ENCODE assay signal across 10 cellular contexts in genomic region chr1:113808450-113809195, GRCh38. TPM values are rescaled to one million over a fixed set of nuclear protein-coding genes. Genes with fewer than 3 reads are reported as not detected.
DNase-seq lines count a peak whose midpoint lies in the region; ATAC-seq, FAIRE-seq and TF ChIP-seq lines count a peak whose summit lies in the region.
"Had no signal": no experiment of that assay in that cellular context is flagged by ENCODE, and none has a peak within 500 bp of the region (broad histone marks: within the 10 kb centered on the region; RNA-seq: fewer than 3 reads in every experiment).

No MANE protein-coding gene starts in this region.

- H3K4me3 ChIP-seq in A673 (ENCODE audit: low read depth, low read length, poor library complexity, severe bottlenecking) (no peak overlapping the region), GM23248 (peak overlapping the region; percentile 99), mucosa of descending colon (no peak overlapping the region)

- in situ Hi-C loops in GM23248 (cut with MboI) = no loop called here

- H3K27me3 ChIP-seq in A673 (replicated peaks; ENCODE audit: insufficient read depth, low read depth, low read length, poor library complexity) (no peaks in the 10 kb centered on the region), GM23248 (replicated peaks; ENCODE audit: insufficient read depth) (no peaks in the 10 kb centered on the region)

- H3K36me3 Mint-ChIP-seq in activated naive CD8-positive, alpha-beta T cell treated with anti-CD3 and anti-CD28 coated beads, Interleukin-2, amount 10 ng/mL, durations not matched to agents 7 days and 5 days = peaks cover 35% of the 10 kb centered on the region

- 71 to 73% methylated on average over 4 of the region's 4 CpGs for WGBS in GM23248 (ENCODE audit: low coverage in 1 of 2, low lambda C conversion rate in 2 of 2, missing lambda C conversion rate in 2 of 2), 2 experiments

- H3K9me2 ChIP-seq in GM23248 (ENCODE audit: insufficient read depth) = no peaks in the 10 kb centered on the region

- H3K9me3 ChIP-seq in A673 (ENCODE audit: low read depth, low read length, poor library complexity, severe bottlenecking) = no peaks in the 10 kb centered on the region
- H3K9me3 ChIP-seq in GM23248 (ENCODE audit: low read depth) = no peaks in the 10 kb centered on the region
- H3K9me3 ChIP-seq in mucosa of descending colon = no peaks in the 10 kb centered on the region

- no peaks in the 10 kb centered on the region for H3K9me3 Mint-ChIP-seq in activated naive CD8-positive, alpha-beta T cell treated with anti-CD3 and anti-CD28 coated beads, Interleukin-2, amount 10 ng/mL, durations not matched to agents 7 days and 5 days

- POLR2A ChIA-PET in A673 (lab: Charles Lee; ENCODE audit: low non-redundant PET) = no interaction called here
- POLR2A ChIA-PET in activated naive CD8-positive, alpha-beta T cell treated with anti-CD3 and anti-CD28 coated beads, Interleukin-2, amount 10 ng/mL, durations not matched to agents 7 days and 5 days (lab: Charles Lee) = interaction anchor here (0.6 kb wide), 1 partner anchor 97 kb away, joined by 5 read pairs; no protein-coding TSS in a partner anchor

- H3K4me2 ChIP-seq in GM23248 (ENCODE audit: unreplicated experiment) = peak overlapping the region; percentile 99

- no peak for FAIRE-seq in RCC 7860 (lab: Jason Lieb, UNC)

- H3K27ac Mint-ChIP-seq in activated naive CD8-positive, alpha-beta T cell treated with anti-CD3 and anti-CD28 coated beads, Interleukin-2, amount 10 ng/mL, durations not matched to agents 7 days and 5 days = peak overlapping the region; percentile 46

- no TSS peak for BruUV-seq in A673 (replicated peaks; lab: Mats Ljungman, UMichigan)

- peak; percentile 7 for DNase-seq in A673 (ENCODE audit: low spot score)
- DNase-seq in GM23248 = peak; percentile 50
- DNase-seq in activated naive CD8-positive, alpha-beta T cell treated with anti-CD3 and anti-CD28 coated beads, Interleukin-2, amount 10 ng/mL, durations not matched to agents 7 days and 5 days = no peak
- DNase-seq in mucosa of descending colon = no peak
- no peak for DNase-seq in stimulated activated CD4-positive, alpha-beta T cell treated with anti-CD3 and anti-CD28 coated beads, Interleukin-2, amount 100 ng/mL, for 24 hours
- no peak for DNase-seq in activated CD4-positive, CD25-positive, alpha-beta regulatory T cell treated with anti-CD3 and anti-CD28 coated beads, Interleukin-2, amount 50 U/mL, for 72 hours
- DNase-seq in RCC 7860 (ENCODE audit: low spot score) = no peak
- DNase-seq: activated CD4-positive, alpha-beta T cell treated with anti-CD3 and anti-CD28 coated beads, Interleukin-2, amount 50 U/mL, for 48 hours; NCI-H2081 had no signal

- H3K27ac ChIP-seq in A673 (ENCODE audit: low read depth, low read length, poor library complexity, severe bottlenecking) (no peak overlapping the region), GM23248 (peak overlapping the region; percentile 78)

- no peaks in the 10 kb centered on the region; the same call in 1 of the 2 replicates for H4K20me1 ChIP-seq in GM23248 (ENCODE audit: insufficient read depth)

- peak overlapping the region; percentile 94; the same call in 1 of the 2 replicates for H3K9ac ChIP-seq in GM23248

- H3K4me3 Mint-ChIP-seq in activated naive CD8-positive, alpha-beta T cell treated with anti-CD3 and anti-CD28 coated beads, Interleukin-2, amount 10 ng/mL, durations not matched to agents 7 days and 5 days = peak overlapping the region; percentile 58

- peaks cover 83% of the 10 kb centered on the region for H3K79me2 ChIP-seq in GM23248 (ENCODE audit: insufficient read depth)

- intact Hi-C loops in A673 (cut with micrococcal nuclease; ENCODE audit: unreplicated experiment) (no loop called here), mucosa of descending colon (cut with DNase I, micrococcal nuclease) (no loop called here)

- H3F3A ChIP-seq in GM23248 (ENCODE audit: insufficient read depth) = peaks cover 38% of the 10 kb centered on the region

- peaks cover 23% of the 10 kb centered on the region for H3K4me1 ChIP-seq in A673 (ENCODE audit: insufficient read depth, low read length, poor library complexity, severe bottlenecking)
- H3K4me1 ChIP-seq in GM23248 (ENCODE audit: insufficient read depth) = peaks cover 39% of the 10 kb centered on the region
- peaks cover 46% of the 10 kb centered on the region for H3K4me1 ChIP-seq in mucosa of descending colon (ENCODE audit: low read depth)

- no peaks in the 10 kb centered on the region for H3K27me3 Mint-ChIP-seq in activated naive CD8-positive, alpha-beta T cell treated with anti-CD3 and anti-CD28 coated beads, Interleukin-2, amount 10 ng/mL, durations not matched to agents 7 days and 5 days

- CTCF ChIA-PET in A673 (lab: Charles Lee) = no interaction called here

- H3K36me3 ChIP-seq in A673 (ENCODE audit: insufficient read depth, low read length, poor library complexity, severe bottlenecking) = no peaks in the 10 kb centered on the region
- H3K36me3 ChIP-seq in GM23248 (ENCODE audit: low read depth) = peaks cover 3% of the 10 kb centered on the region; the same call in 1 of the 2 replicates
- peaks cover 5% of the 10 kb centered on the region for H3K36me3 ChIP-seq in mucosa of descending colon (ENCODE audit: low read depth)

- no peak overlapping the region for H2AFZ ChIP-seq in GM23248

- no peak for ATAC-seq in activated naive CD8-positive, alpha-beta T cell treated with anti-CD3 and anti-CD28 coated beads, Interleukin-2, amount 10 ng/mL, durations not matched to agents 7 days and 5 days (ENCODE audit: low read depth)
- peak; percentile 29 for ATAC-seq in mucosa of descending colon
- ATAC-seq in HG02938 (IDR thresholded peaks at IDR 0.05; ENCODE audit: unreplicated experiment) = no peak

- peaks cover 32% of the 10 kb centered on the region for H3K4me1 Mint-ChIP-seq in activated naive CD8-positive, alpha-beta T cell treated with anti-CD3 and anti-CD28 coated beads, Interleukin-2, amount 10 ng/mL, durations not matched to agents 7 days and 5 days

- TF ChIP-seq CTCF in A673 (conservative IDR thresholded peaks at IDR 0.05; ENCODE audit: low read depth, low read length) = no peak
- TF ChIP-seq CTCF in mucosa of descending colon (IDR thresholded peaks at IDR 0.05) = no peak

RNA-seq across cellular contexts. Expression of gene RSBN1, which starts 3.7 kb away (rescaled TPM):
- total RNA-seq in A673 (2021) = 18.3 and 18.7 TPM in 2 replicates
- 7.5 and 10.0 TPM in 2 replicates for total RNA-seq in GM23248 (2014; rRNA removed; shearing (Covaris generic))
- 8.3 and 8.7 TPM in 2 replicates for polyA plus RNA-seq in GM23248 (2016; fragmentation: Nextera tagmentation; extraction: Ambion mirVana)
- 10 to 100 TPM; 32.7 to 37.0 TPM for total RNA-seq in activated naive CD8-positive, alpha-beta T cell treated with anti-CD3 and anti-CD28 coated beads, Interleukin-2, amount 10 ng/mL, durations not matched to agents 7 days and 5 days
- total RNA-seq in mucosa of descending colon = 10 to 100 TPM; 24.1 to 36.5 (median 28.3) TPM

RNA-seq across cellular contexts. Expression of gene PHTF1, which starts 49.3 kb away (rescaled TPM):
- total RNA-seq in A673 (2021) (57.2 and 59.2 TPM in 2 replicates), mucosa of descending colon (10 to 100 TPM in 2 of 3 donors, 1 to 10 TPM in 1; 8.7 to 14.6 (median 10.8) TPM)
- total RNA-seq in GM23248 (2014; rRNA removed; shearing (Covaris generic)) = 17.3 and 18.2 TPM in 2 replicates
- 15.9 TPM in 2 replicates for polyA plus RNA-seq in GM23248 (2016; fragmentation: Nextera tagmentation; extraction: Ambion mirVana)
- total RNA-seq in activated naive CD8-positive, alpha-beta T cell treated with anti-CD3 and anti-CD28 coated beads, Interleukin-2, amount 10 ng/mL, durations not matched to agents 7 days and 5 days = 10 to 100 TPM; 19.2 to 22.6 TPM

Comparison
In these comparisons a context has a peak if more than half of its experiments do, and no peak if none do; other contexts are left out.
1. DNase-seq: peak in A673 (single experiment) and GM23248 (single experiment); none in activated naive CD8-positive, alpha-beta T cell treated with anti-CD3 and anti-CD28 coated beads, Interleukin-2, amount 10 ng/mL, durations not matched to agents 7 days and 5 days (single experiment), mucosa of descending colon (0 of 3), stimulated activated CD4-positive, alpha-beta T cell treated with anti-CD3 and anti-CD28 coated beads, Interleukin-2, amount 100 ng/mL, for 24 hours (0 of 2), activated CD4-positive, CD25-positive, alpha-beta regulatory T cell treated with anti-CD3 and anti-CD28 coated beads, Interleukin-2, amount 50 U/mL, for 72 hours (single experiment) and RCC 7860 (single experiment).